In the genomic region with DNA sequence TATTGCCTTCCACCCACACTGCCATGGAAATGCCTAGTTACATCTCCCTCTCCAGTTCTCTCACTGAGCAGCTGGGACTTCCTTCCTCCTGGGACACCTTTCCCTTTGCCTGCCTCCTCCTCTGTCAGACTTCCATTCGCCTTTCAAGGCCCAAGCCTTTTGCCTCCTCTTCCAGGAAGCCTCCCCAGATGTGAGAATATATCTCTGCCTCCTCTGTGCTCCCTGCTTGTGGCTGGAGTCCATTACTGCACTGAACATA, we compare ENCODE assay signal across 2 cellular contexts.
A peak's percentile ranks its signal among the peaks of the same experiment; 100 is the strongest.
TF ChIP-seq lines count a peak whose summit lies in the region.

No MANE protein-coding gene starts in this region.

TF ChIP-seq in IMR-90, 13 proteins besides CTCF, POLR2A, EP300 and RAD21:
- TF ChIP-seq RFX5 (IDR thresholded peaks at IDR 0.05; ENCODE audit: low read depth, low read length), result no peak

TF ChIP-seq in K562, 482 proteins besides CTCF, POLR2A, EP300 and RAD21:
- no peak for TF ChIP-seq E4F1 (CRISPR knock-in tag; IDR thresholded peaks at IDR 0.05; ENCODE audit: borderline replicate concordance)
- TF ChIP-seq ZFP36 (IDR thresholded peaks at IDR 0.05; ENCODE audit: low read depth, low read length, partially characterized antibody), result peak; percentile 83
